ENCODE assay signal across 9 cellular contexts in genomic region chr21:14384453-14384852, GRCh38. TPM values are rescaled to one million over a fixed set of nuclear protein-coding genes. Genes with fewer than 3 reads are reported as not detected.
DNase-seq lines count a peak whose midpoint lies in the region; ATAC-seq and TF ChIP-seq lines count a peak whose summit lies in the region.
"Had no signal": no experiment of that assay in that cellular context is flagged by ENCODE, and none has a peak within 500 bp of the region (broad histone marks: within the 10 kb centered on the region; RNA-seq: fewer than 3 reads in every experiment).

No MANE protein-coding gene starts in this region.

- ATAC-seq in heart right ventricle (no peak), Right ventricle myocardium inferior (no peak), HG03460 (IDR thresholded peaks at IDR 0.05; ENCODE audit: unreplicated experiment) (no peak)
- no peak for ATAC-seq in activated CD8-positive, alpha-beta T cell treated with anti-CD3 and anti-CD28 coated beads for 36 hours

- peaks cover 15% of the 10 kb centered on the region for H3K36me3 Mint-ChIP-seq in activated CD8-positive, alpha-beta T cell treated with anti-CD3 and anti-CD28 coated beads for 36 hours (ENCODE audit: low read depth)
- peaks cover under 1% of the 10 kb centered on the region for H3K36me3 Mint-ChIP-seq in mesothelial cell of epicardium

- peaks cover 0 to 7% (median 0%) of the 10 kb centered on the region in 9 donors for H3K36me3 ChIP-seq in heart right ventricle
- no peaks in the 10 kb centered on the region for H3K36me3 ChIP-seq in transverse colon

- H3K4me1 ChIP-seq in heart right ventricle (peaks cover 0 to 38% (median 27%) of the 10 kb centered on the region in 9 donors), transverse colon (peaks cover 17 to 37% (median 17%) of the 10 kb centered on the region in 4 donors)

- H3K27ac ChIP-seq in heart right ventricle, result peak overlapping the region in 8 of 10 donors; percentile 81 to 94 (median 92)
- H3K27ac ChIP-seq in transverse colon, result peak overlapping the region; percentile 85 to 93 (median 92)

- no peak for TF ChIP-seq EP300 in transverse colon (IDR thresholded peaks at IDR 0.05; ENCODE audit: low read depth)

- DNase-seq in heart right ventricle (no peak), Right ventricle myocardium inferior (ENCODE audit: missing footprints) (no peak), mesothelial cell of epicardium (ENCODE audit: low spot score in 2 of 2, unreplicated experiment in 2 of 2) (no peak), transverse colon (no peak), NCI-H2196 treated with DMSO at 0.1 percent for 48 hours (lab: John Stamatoyannopoulos, UW; ENCODE audit: unreplicated experiment) (no peak), GM13976 (ENCODE audit: low spot score) (no peak)
- DNase-seq in activated CD8-positive, alpha-beta T cell treated with anti-CD3 and anti-CD28 coated beads for 36 hours, result no peak
- DNase-seq: activated CD4-positive, alpha-beta T cell treated with anti-CD3 and anti-CD28 coated beads, Interleukin-2, amount 50 U/mL, for 1 hour had no signal

- no peaks in the 10 kb centered on the region for H3K9me3 Mint-ChIP-seq in activated CD8-positive, alpha-beta T cell treated with anti-CD3 and anti-CD28 coated beads for 36 hours
- H3K9me3 Mint-ChIP-seq in mesothelial cell of epicardium, result peaks cover 5% of the 10 kb centered on the region

- H3K4me3 ChIP-seq in heart right ventricle (peak overlapping the region in 4 of 10 donors; percentile 49 to 92 (median 82)), transverse colon (no peak overlapping the region)

- H3K27me3 ChIP-seq in heart right ventricle (no peaks in the 10 kb centered on the region), transverse colon (no peaks in the 10 kb centered on the region)

- no peak for TF ChIP-seq CTCF in heart right ventricle (IDR thresholded peaks at IDR 0.05)
- no peak for TF ChIP-seq CTCF in activated CD8-positive, alpha-beta T cell treated with anti-CD3 and anti-CD28 coated beads for 36 hours (IDR thresholded peaks at IDR 0.05)
- TF ChIP-seq CTCF in mesothelial cell of epicardium (IDR thresholded peaks at IDR 0.05; ENCODE audit: unreplicated experiment), result no peak
- no peak for TF ChIP-seq CTCF in transverse colon (IDR thresholded peaks at IDR 0.05)
- TF ChIP-seq CTCF in GM13976 (IDR thresholded peaks at IDR 0.05; ENCODE audit: borderline replicate concordance, control extremely low read depth, extremely low read depth, insufficient read depth, missing control alignments), result no peak

- H3K4me1 Mint-ChIP-seq in activated CD8-positive, alpha-beta T cell treated with anti-CD3 and anti-CD28 coated beads for 36 hours (ENCODE audit: low read depth), result peaks cover 26% of the 10 kb centered on the region
- peaks cover 35% of the 10 kb centered on the region for H3K4me1 Mint-ChIP-seq in mesothelial cell of epicardium

- peak overlapping the region; percentile 97 for H3K27ac Mint-ChIP-seq in activated CD8-positive, alpha-beta T cell treated with anti-CD3 and anti-CD28 coated beads for 36 hours
- peak overlapping the region; percentile 17 for H3K27ac Mint-ChIP-seq in mesothelial cell of epicardium

- peak overlapping the region; percentile 92 for H3K4me3 Mint-ChIP-seq in activated CD8-positive, alpha-beta T cell treated with anti-CD3 and anti-CD28 coated beads for 36 hours
- H3K4me3 Mint-ChIP-seq in mesothelial cell of epicardium, result peak overlapping the region; percentile 99

- CTCF ChIA-PET in activated CD8-positive, alpha-beta T cell treated with anti-CD3 and anti-CD28 coated beads for 36 hours (lab: Charles Lee), result interaction anchor here (3.5 kb wide), 1 partner anchor 353 kb away, joined by 7 read pairs; no protein-coding TSS in a partner anchor

- H3K27me3 Mint-ChIP-seq in activated CD8-positive, alpha-beta T cell treated with anti-CD3 and anti-CD28 coated beads for 36 hours, result no peaks in the 10 kb centered on the region
- H3K27me3 Mint-ChIP-seq in mesothelial cell of epicardium (ENCODE audit: low read depth), result no peaks in the 10 kb centered on the region

- POLR2A ChIA-PET in activated CD8-positive, alpha-beta T cell treated with anti-CD3 and anti-CD28 coated beads for 36 hours (lab: Charles Lee), result interaction anchor here (0.6 to 1.8 kb wide), 3 partner anchors 141 to 352 kb away, joined by 3 to 5 read pairs (median 4); no protein-coding TSS in a partner anchor

- in situ Hi-C loops in transverse colon (cut with MboI; ENCODE audit: low pct_ligation_motif_present in 1 of 4, low pct_unique_long_range_greater_than_20kb in 1 of 4, low sequenced_read_pairs in 3 of 4), result loop anchor here in 1 of 4 donors (25.0 kb wide), 1 partner anchor 1103 kb away; no protein-coding TSS in a partner anchor
- in situ Hi-C loops in GM13976 (cut with MboI; ENCODE audit: low sequenced_read_pairs, unreplicated experiment), result no loop called here

- H3K9me3 ChIP-seq in heart right ventricle (no peaks in the 10 kb centered on the region), transverse colon (no peaks in the 10 kb centered on the region)

- intact Hi-C loops in heart right ventricle (cut with DNase I) (loop anchor here in 3 of 10 donors (10.0 kb wide), 2 partner anchors 680 to 1340 kb away; partner anchors contain the start of genes USP25 (in 2 of the 3) and NRIP1 (in 1 of the 3)), Right ventricle myocardium inferior (cut with DNase I) (loop anchor here (10.0 kb wide), 1 partner anchor 680 kb away; the partner anchor contains the start of gene NRIP1), transverse colon (cut with DNase I; ENCODE audit: low total_unique reads) (loop anchor here (10.0 kb wide), 1 partner anchor 1350 kb away; no protein-coding TSS in a partner anchor)
- intact Hi-C loops in activated CD8-positive, alpha-beta T cell treated with anti-CD3 and anti-CD28 coated beads for 36 hours (cut with micrococcal nuclease), result loop anchor here (5.0 to 10.0 kb wide), 2 partner anchors 163 to 1350 kb away; partner anchors contain the start of gene SAMSN1

- WGBS in heart right ventricle, 2 donors, result 89 to 100% methylated on average over 2 of the region's 2 CpGs
- WGBS in transverse colon (ENCODE audit: low coverage in 1 of 2), 2 donors, result 93 to 96% methylated on average over 2 of the region's 2 CpGs

- no peak for TF ChIP-seq POLR2A in transverse colon (IDR thresholded peaks at IDR 0.05)

RNA-seq across cellular contexts. Expression of gene HSPA13, which starts 1.5 kb away (rescaled TPM):
- total RNA-seq in heart right ventricle, result 10 to 100 TPM; 10.6 to 24.0 (median 15.9) TPM
- polyA plus RNA-seq in heart right ventricle, result 10 to 100 TPM in 1 of 2 donors, 1 to 10 TPM in 1; 3.3 to 11.8 TPM
- total RNA-seq in Right ventricle myocardium inferior, result 12.7 TPM
- 10 to 100 TPM; 37.1 to 39.8 TPM for total RNA-seq in activated CD8-positive, alpha-beta T cell treated with anti-CD3 and anti-CD28 coated beads for 36 hours
- 42.0 to 45.0 TPM (median 44.2 TPM) in 3 replicates for total RNA-seq in mesothelial cell of epicardium
- total RNA-seq in transverse colon, result 10 to 100 TPM in 2 of 4 donors, 1 to 10 TPM in 2; 1.9 to 20.7 (median 13.6) TPM
